In the genomic region with DNA sequence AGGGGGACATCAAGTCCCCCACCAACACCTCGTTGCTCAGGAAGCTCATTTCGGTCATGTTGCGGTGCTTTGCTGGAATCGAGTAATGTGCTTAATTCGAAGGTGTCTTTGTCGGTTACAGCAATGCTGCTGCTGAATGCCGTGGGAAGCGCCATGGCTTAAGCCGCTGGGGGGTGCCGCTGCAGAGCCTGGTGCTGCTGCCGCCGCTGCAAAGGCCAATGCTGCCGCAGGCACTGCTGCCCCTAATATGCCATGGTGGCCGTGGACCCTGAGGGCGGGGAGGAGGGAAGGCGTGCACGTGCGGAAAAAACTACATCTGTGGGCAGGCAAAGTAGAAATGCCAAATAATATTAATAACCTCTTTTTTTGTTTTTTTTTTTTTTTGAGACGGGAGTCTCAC, we compare ENCODE assay signal across 5 cellular contexts. TPM values are rescaled to one million over a fixed set of nuclear protein-coding genes. Genes with fewer than 3 reads are reported as not detected.
DNase-seq lines count a peak whose midpoint lies in the region; ATAC-seq, FAIRE-seq and TF ChIP-seq lines count a peak whose summit lies in the region.
"Not testable (repeated sequence)": the region's sequence is repeated elsewhere in the genome, so short reads cannot be mapped to it uniquely, and the experiment has no call there.
"Had no signal": no experiment of that assay in that cellular context is flagged by ENCODE, and none has a peak within 500 bp of the region (broad histone marks: within the 10 kb centered on the region; RNA-seq: fewer than 3 reads in every experiment).

No MANE protein-coding gene starts in this region.

- not testable (repeated sequence) for H3K4me3 ChIP-seq in HepG2 (replicated peaks in 1 of 3; ENCODE audit: insufficient read depth in 1 of 3, low read depth in 2 of 3, low read length in 3 of 3)

- CTCF ChIA-PET in HepG2 (lab: Yijun Ruan, JAX; ENCODE audit: low intra/inter-chr PET ratio, low total read pairs): not testable (repeated sequence)

- not testable (repeated sequence) for H3K9me3 ChIP-seq in HepG2 (ENCODE audit: low read length)

- not testable (repeated sequence) for H3K36me3 Mint-ChIP-seq in osteocyte (ENCODE audit: unreplicated experiment)

- H3K27ac ChIP-seq in HepG2 (ENCODE audit: extremely low read length, insufficient read depth, low read length): not testable (repeated sequence)

- H3K27me3 Mint-ChIP-seq in osteocyte (ENCODE audit: unreplicated experiment): peaks cover 31% of the 10 kb centered on the region

- TF ChIP-seq CTCF in HepG2 (CRISPR knock-in tag; IDR thresholded peaks at IDR 0.05); osteocyte (IDR thresholded peaks at IDR 0.05): not testable (repeated sequence)

- not testable (repeated sequence) for H3K27me3 ChIP-seq in HepG2 (ENCODE audit: control insufficient read depth in 1 of 2, insufficient read depth in 2 of 2, low read length in 2 of 2)

- in situ Hi-C loops in HepG2 (cut with HindIII; ENCODE audit: extremely low pct_ligation_motif_present, low pct_unique_long_range_greater_than_20kb): not testable (repeated sequence)

- H3K9me3 Mint-ChIP-seq in osteocyte (ENCODE audit: unreplicated experiment): not testable (repeated sequence)

- not testable (repeated sequence) for FAIRE-seq in HepG2 (lab: Jason Lieb, UNC)

- H3K79me2 ChIP-seq in HepG2 (ENCODE audit: insufficient read depth, low read length): not testable (repeated sequence)

- not testable (repeated sequence) for BruUV-seq in HepG2 (replicated peaks; lab: Mats Ljungman, UMichigan)

- not testable (repeated sequence) for H4K20me1 ChIP-seq in HepG2 (ENCODE audit: insufficient read depth, low read length)

- not testable (repeated sequence) for H2AFZ ChIP-seq in HepG2 (ENCODE audit: low read length)

- not testable (repeated sequence) for TF ChIP-seq RAD21 in HepG2 (CRISPR knock-in tag; IDR thresholded peaks at IDR 0.05)

- not testable (repeated sequence) for H3K9ac ChIP-seq in HepG2 (ENCODE audit: insufficient read depth, low read depth, low read length)

- ATAC-seq in HepG2: not testable (repeated sequence)

- not testable (repeated sequence) for H3K36me3 ChIP-seq in HepG2 (replicated peaks in 1 of 2; ENCODE audit: control insufficient read depth in 1 of 2, insufficient read depth in 2 of 2, low read length in 2 of 2)

- 85% methylated on average over 19 of the region's 19 CpGs for WGBS in HepG2 (ENCODE audit: low lambda C conversion rate)

- intact Hi-C loops in HepG2 (cut with micrococcal nuclease; ENCODE audit: unreplicated experiment): not testable (repeated sequence)

- H3K4me1 Mint-ChIP-seq in osteocyte (ENCODE audit: unreplicated experiment): not testable (repeated sequence)

- not testable (repeated sequence) for H3K4me1 ChIP-seq in HepG2 (ENCODE audit: insufficient read depth, low read length)

- H3K4me2 ChIP-seq in HepG2 (ENCODE audit: low read depth, low read length): not testable (repeated sequence)

- H3K4me3 Mint-ChIP-seq in osteocyte (ENCODE audit: unreplicated experiment): not testable (repeated sequence)

- POLR2A ChIA-PET in HepG2 (lab: Yijun Ruan, JAX): not testable (repeated sequence)

- DNase-seq in activated effector memory CD4-positive, alpha-beta T cell treated with anti-CD3 and anti-CD28 coated beads, Interleukin-2, amount 50 U/mL, for 16 hours: peak; percentile 39
- peak; percentile 13 for DNase-seq in ecto neural progenitor cell (ENCODE audit: low spot score)
- not testable (repeated sequence) for DNase-seq in HepG2 (ENCODE audit: low spot score)
- peak; percentile 63 for DNase-seq in osteocyte (ENCODE audit: extremely low spot score, unreplicated experiment)

- not testable (repeated sequence) for TF ChIP-seq EP300 in HepG2 (IDR thresholded peaks at IDR 0.05; ENCODE audit: low read depth in 2 of 2, low read length in 2 of 2); HepG2 (CRISPR knock-in tag; IDR thresholded peaks at IDR 0.05; ENCODE audit: borderline replicate concordance)

- not testable (repeated sequence) for H3K27ac Mint-ChIP-seq in osteocyte (ENCODE audit: unreplicated experiment)

- TF ChIP-seq POLR2A in HepG2 (IDR thresholded peaks at IDR 0.05; ENCODE audit: insufficient read depth in 1 of 2, low read depth in 2 of 2, low read length in 2 of 2): not testable (repeated sequence)

TF ChIP-seq in HepG2, 621 proteins besides CTCF, POLR2A, EP300 and RAD21:
- TF ChIP-seq, protein P1, sequence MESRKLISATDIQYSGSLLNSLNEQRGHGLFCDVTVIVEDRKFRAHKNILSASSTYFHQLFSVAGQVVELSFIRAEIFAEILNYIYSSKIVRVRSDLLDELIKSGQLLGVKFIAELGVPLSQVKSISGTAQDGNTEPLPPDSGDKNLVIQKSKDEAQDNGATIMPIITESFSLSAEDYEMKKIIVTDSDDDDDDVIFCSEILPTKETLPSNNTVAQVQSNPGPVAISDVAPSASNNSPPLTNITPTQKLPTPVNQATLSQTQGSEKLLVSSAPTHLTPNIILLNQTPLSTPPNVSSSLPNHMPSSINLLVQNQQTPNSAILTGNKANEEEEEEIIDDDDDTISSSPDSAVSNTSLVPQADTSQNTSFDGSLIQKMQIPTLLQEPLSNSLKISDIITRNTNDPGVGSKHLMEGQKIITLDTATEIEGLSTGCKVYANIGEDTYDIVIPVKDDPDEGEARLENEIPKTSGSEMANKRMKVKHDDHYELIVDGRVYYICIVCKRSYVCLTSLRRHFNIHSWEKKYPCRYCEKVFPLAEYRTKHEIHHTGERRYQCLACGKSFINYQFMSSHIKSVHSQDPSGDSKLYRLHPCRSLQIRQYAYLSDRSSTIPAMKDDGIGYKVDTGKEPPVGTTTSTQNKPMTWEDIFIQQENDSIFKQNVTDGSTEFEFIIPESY (CRISPR knock-in tag; IDR thresholded peaks at IDR 0.05): peak; percentile 24; the same call in 1 of the 2 replicates

RNA-seq across cellular contexts. Expression of a gene that starts 13.5 kb away (rescaled TPM):
- total RNA-seq in HepG2 (2016; rRNA removed; fragmentation: Illumina TruSeq; extraction: Trizol) (1.4 and 1.5 TPM in 2 replicates), osteocyte (0.73 and 0.99 TPM in 2 replicates)
- total RNA-seq in HepG2 (2016; cell fraction: cytosol; rRNA removed; fragmentation: Illumina TruSeq; extraction: Trizol; ENCODE audit: low read depth): 1.0 and 1.9 TPM in 2 replicates
- total RNA-seq in HepG2 (2016; cell fraction: insoluble cytoplasmic fraction; rRNA removed; fragmentation: Illumina TruSeq; extraction: Trizol): 1.5 and 2.1 TPM in 2 replicates
- total RNA-seq in HepG2 (2016; cell fraction: membrane; rRNA removed; fragmentation: Illumina TruSeq; extraction: Trizol): 3.1 and 3.6 TPM in 2 replicates
- total RNA-seq in HepG2 (2016; cell fraction: nucleus; rRNA removed; fragmentation: Illumina TruSeq; extraction: Trizol): 1.0 and 2.8 TPM in 2 replicates
- 0.44 and 0.82 TPM in 2 replicates for polyA plus RNA-seq in HepG2 (2011; rRNA removed)
- 0.52 and 0.71 TPM in 2 replicates for polyA plus RNA-seq in HepG2 (2011; cell fraction: cytosol; rRNA removed)
- 0.42 TPM in 2 replicates for polyA plus RNA-seq in HepG2 (2011; cell fraction: nucleus; rRNA removed)
- polyA plus RNA-seq in HepG2 (2012): 0.86 and 1.1 TPM in 2 replicates
- 1.7 and 2.0 TPM in 2 replicates for polyA plus RNA-seq in HepG2 (2016; cell fraction: cytosol; fragmentation: Illumina TruSeq; extraction: Trizol; ENCODE audit: low read depth)
- polyA plus RNA-seq in HepG2 (2016; cell fraction: insoluble cytoplasmic fraction; fragmentation: Illumina TruSeq; extraction: Trizol; ENCODE audit: low read depth): 1.9 and 2.1 TPM in 2 replicates
- polyA plus RNA-seq in HepG2 (2016; cell fraction: membrane; fragmentation: Illumina TruSeq; extraction: Trizol; ENCODE audit: low read depth): 3.0 and 5.1 TPM in 2 replicates
- polyA plus RNA-seq in HepG2 (2016; cell fraction: nucleus; fragmentation: Illumina TruSeq; extraction: Trizol; ENCODE audit: insufficient read depth, low read depth): 1.8 and 3.8 TPM in 2 replicates
- polyA minus RNA-seq in HepG2 (2011; rRNA and poly(A)+ RNA removed; ENCODE audit: low replicate concordance): 0.66 and 3.2 TPM in 2 replicates
- polyA minus RNA-seq in HepG2 (2011; cell fraction: cytosol; rRNA and poly(A)+ RNA removed): 0.79 and 1.5 TPM in 2 replicates
- 0.77 and 0.99 TPM in 2 replicates for polyA minus RNA-seq in HepG2 (2011; cell fraction: nucleus; rRNA and poly(A)+ RNA removed)
- polyA plus RNA-seq: CD14-positive monocyte had no signal

RNA-seq across cellular contexts. Expression of a gene that starts 38.4 kb away (rescaled TPM):
- total RNA-seq in HepG2 (2016; rRNA removed; fragmentation: Illumina TruSeq; extraction: Trizol): 3.3 and 5.3 TPM in 2 replicates
- total RNA-seq in HepG2 (2016; cell fraction: cytosol; rRNA removed; fragmentation: Illumina TruSeq; extraction: Trizol; ENCODE audit: low read depth): 6.8 and 10.0 TPM in 2 replicates
- 4.4 and 4.5 TPM in 2 replicates for total RNA-seq in HepG2 (2016; cell fraction: insoluble cytoplasmic fraction; rRNA removed; fragmentation: Illumina TruSeq; extraction: Trizol)
- total RNA-seq in HepG2 (2016; cell fraction: membrane; rRNA removed; fragmentation: Illumina TruSeq; extraction: Trizol): 9.1 and 9.4 TPM in 2 replicates
- 2.6 and 3.2 TPM in 2 replicates for total RNA-seq in HepG2 (2016; cell fraction: nucleus; rRNA removed; fragmentation: Illumina TruSeq; extraction: Trizol)
- polyA plus RNA-seq in HepG2 (2011; rRNA removed): 50.5 and 89.7 TPM in 2 replicates
- polyA plus RNA-seq in HepG2 (2011; cell fraction: cytosol; rRNA removed): 14.6 and 28.0 TPM in 2 replicates
- polyA plus RNA-seq in HepG2 (2011; cell fraction: nucleus; rRNA removed): 19.7 and 23.1 TPM in 2 replicates
- polyA plus RNA-seq in HepG2 (2012): 16.6 and 21.8 TPM in 2 replicates
- polyA plus RNA-seq in HepG2 (2016; cell fraction: cytosol; fragmentation: Illumina TruSeq; extraction: Trizol; ENCODE audit: low read depth): 26.5 and 33.4 TPM in 2 replicates
- polyA plus RNA-seq in HepG2 (2016; cell fraction: insoluble cytoplasmic fraction; fragmentation: Illumina TruSeq; extraction: Trizol; ENCODE audit: low read depth): 15.4 and 17.2 TPM in 2 replicates
- polyA plus RNA-seq in HepG2 (2016; cell fraction: membrane; fragmentation: Illumina TruSeq; extraction: Trizol; ENCODE audit: low read depth): 28.1 and 30.3 TPM in 2 replicates
- 8.4 and 13.3 TPM in 2 replicates for polyA plus RNA-seq in HepG2 (2016; cell fraction: nucleus; fragmentation: Illumina TruSeq; extraction: Trizol; ENCODE audit: insufficient read depth, low read depth)
- polyA minus RNA-seq in HepG2 (2011; rRNA and poly(A)+ RNA removed; ENCODE audit: low replicate concordance): 24.6 and 37.9 TPM in 2 replicates
- 14.7 and 29.2 TPM in 2 replicates for polyA minus RNA-seq in HepG2 (2011; cell fraction: cytosol; rRNA and poly(A)+ RNA removed)
- 4.2 and 7.1 TPM in 2 replicates for polyA minus RNA-seq in HepG2 (2011; cell fraction: nucleus; rRNA and poly(A)+ RNA removed)
- 30.1 and 32.2 TPM in 2 replicates for total RNA-seq in osteocyte
